ENCODE assay signal across 2 cellular contexts in genomic region chr7:1468899-1469298, GRCh38.
TF ChIP-seq lines count a peak whose summit lies in the region.

No MANE protein-coding gene starts in this region.

TF ChIP-seq in HEK293, 187 proteins besides CTCF, POLR2A, EP300 and RAD21:
- TF ChIP-seq, protein P1, sequence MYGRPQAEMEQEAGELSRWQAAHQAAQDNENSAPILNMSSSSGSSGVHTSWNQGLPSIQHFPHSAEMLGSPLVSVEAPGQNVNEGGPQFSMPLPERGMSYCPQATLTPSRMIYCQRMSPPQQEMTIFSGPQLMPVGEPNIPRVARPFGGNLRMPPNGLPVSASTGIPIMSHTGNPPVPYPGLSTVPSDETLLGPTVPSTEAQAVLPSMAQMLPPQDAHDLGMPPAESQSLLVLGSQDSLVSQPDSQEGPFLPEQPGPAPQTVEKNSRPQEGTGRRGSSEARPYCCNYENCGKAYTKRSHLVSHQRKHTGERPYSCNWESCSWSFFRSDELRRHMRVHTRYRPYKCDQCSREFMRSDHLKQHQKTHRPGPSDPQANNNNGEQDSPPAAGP (tag by site-specific recombination; IDR thresholded peaks at IDR 0.05), result peak; percentile 44; the same call in 1 of the 2 replicates
- TF ChIP-seq, protein P2, sequence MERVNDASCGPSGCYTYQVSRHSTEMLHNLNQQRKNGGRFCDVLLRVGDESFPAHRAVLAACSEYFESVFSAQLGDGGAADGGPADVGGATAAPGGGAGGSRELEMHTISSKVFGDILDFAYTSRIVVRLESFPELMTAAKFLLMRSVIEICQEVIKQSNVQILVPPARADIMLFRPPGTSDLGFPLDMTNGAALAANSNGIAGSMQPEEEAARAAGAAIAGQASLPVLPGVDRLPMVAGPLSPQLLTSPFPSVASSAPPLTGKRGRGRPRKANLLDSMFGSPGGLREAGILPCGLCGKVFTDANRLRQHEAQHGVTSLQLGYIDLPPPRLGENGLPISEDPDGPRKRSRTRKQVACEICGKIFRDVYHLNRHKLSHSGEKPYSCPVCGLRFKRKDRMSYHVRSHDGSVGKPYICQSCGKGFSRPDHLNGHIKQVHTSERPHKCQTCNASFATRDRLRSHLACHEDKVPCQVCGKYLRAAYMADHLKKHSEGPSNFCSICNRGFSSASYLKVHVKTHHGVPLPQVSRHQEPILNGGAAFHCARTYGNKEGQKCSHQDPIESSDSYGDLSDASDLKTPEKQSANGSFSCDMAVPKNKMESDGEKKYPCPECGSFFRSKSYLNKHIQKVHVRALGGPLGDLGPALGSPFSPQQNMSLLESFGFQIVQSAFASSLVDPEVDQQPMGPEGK (tag by site-specific recombination; IDR thresholded peaks at IDR 0.05), result 0 out of 2 replicates have a peak, but pooled peaks have one; percentile 22
- no peak for TF ChIP-seq ZSCAN4 (tag by site-specific recombination; IDR thresholded peaks at IDR 0.05)
- TF ChIP-seq ZNF391 (tag by site-specific recombination; IDR thresholded peaks at IDR 0.05; ENCODE audit: borderline replicate concordance, low read depth), result no peak

TF ChIP-seq in GM12878, 131 proteins besides CTCF, POLR2A, EP300 and RAD21:
- TF ChIP-seq RUNX3 (IDR thresholded peaks at IDR 0.05; ENCODE audit: low read length) (no peak), SMARCA5 (IDR thresholded peaks at IDR 0.05) (no peak), NR2F1 (conservative IDR thresholded peaks at IDR 0.05) (no peak), CEBPB (IDR thresholded peaks at IDR 0.05; ENCODE audit: borderline replicate concordance in 1 of 2, low read depth in 2 of 2, low read length in 2 of 2) (no peak), PKNOX1 (IDR thresholded peaks at IDR 0.05) (no peak), YY1 (IDR thresholded peaks at IDR 0.05; ENCODE audit: low read depth, low read length) (no peak), ZZZ3 (IDR thresholded peaks at IDR 0.05; ENCODE audit: control insufficient read depth, insufficient read length, low read depth) (no peak), STAT3 (IDR thresholded peaks at IDR 0.05; ENCODE audit: low read depth, low read length) (no peak), ZNF24 (IDR thresholded peaks at IDR 0.05) (no peak)
- TF ChIP-seq, protein P3, sequence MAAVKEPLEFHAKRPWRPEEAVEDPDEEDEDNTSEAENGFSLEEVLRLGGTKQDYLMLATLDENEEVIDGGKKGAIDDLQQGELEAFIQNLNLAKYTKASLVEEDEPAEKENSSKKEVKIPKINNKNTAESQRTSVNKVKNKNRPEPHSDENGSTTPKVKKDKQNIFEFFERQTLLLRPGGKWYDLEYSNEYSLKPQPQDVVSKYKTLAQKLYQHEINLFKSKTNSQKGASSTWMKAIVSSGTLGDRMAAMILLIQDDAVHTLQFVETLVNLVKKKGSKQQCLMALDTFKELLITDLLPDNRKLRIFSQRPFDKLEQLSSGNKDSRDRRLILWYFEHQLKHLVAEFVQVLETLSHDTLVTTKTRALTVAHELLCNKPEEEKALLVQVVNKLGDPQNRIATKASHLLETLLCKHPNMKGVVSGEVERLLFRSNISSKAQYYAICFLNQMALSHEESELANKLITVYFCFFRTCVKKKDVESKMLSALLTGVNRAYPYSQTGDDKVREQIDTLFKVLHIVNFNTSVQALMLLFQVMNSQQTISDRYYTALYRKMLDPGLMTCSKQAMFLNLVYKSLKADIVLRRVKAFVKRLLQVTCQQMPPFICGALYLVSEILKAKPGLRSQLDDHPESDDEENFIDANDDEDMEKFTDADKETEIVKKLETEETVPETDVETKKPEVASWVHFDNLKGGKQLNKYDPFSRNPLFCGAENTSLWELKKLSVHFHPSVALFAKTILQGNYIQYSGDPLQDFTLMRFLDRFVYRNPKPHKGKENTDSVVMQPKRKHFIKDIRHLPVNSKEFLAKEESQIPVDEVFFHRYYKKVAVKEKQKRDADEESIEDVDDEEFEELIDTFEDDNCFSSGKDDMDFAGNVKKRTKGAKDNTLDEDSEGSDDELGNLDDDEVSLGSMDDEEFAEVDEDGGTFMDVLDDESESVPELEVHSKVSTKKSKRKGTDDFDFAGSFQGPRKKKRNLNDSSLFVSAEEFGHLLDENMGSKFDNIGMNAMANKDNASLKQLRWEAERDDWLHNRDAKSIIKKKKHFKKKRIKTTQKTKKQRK (IDR thresholded peaks at IDR 0.05; ENCODE audit: low read depth, low read length), result no peak
